ENCODE assay signal across 1 cellular context in genomic region chr2:9735335-9735734, GRCh38.
TF ChIP-seq lines count a peak whose summit lies in the region.

No MANE protein-coding gene starts in this region.

TF ChIP-seq in HepG2, 621 proteins besides CTCF, POLR2A, EP300 and RAD21 (continued from another document):
- no peak for TF ChIP-seq E2F2 (CRISPR knock-in tag; IDR thresholded peaks at IDR 0.05; ENCODE audit: borderline replicate concordance)
- TF ChIP-seq FOSL2 (CRISPR knock-in tag; IDR thresholded peaks at IDR 0.05): no peak
